In the genomic region with DNA sequence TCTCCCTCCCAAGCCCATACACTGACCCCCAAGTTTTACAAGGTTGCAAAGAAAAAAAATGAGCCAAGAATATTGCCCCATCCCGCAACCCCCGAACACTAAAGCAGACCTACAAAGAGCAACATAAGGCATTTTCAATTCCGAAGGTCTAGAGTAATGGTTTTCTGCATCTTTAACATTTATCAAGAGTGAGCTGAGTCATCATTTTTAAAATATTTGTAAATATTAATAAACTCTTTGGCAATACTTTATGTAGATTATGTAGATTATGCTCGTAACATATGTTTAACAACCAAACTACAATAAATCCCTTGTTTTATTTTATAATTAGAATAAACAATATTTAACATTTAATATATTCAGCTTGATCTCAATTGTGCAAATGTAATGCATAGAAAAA, we compare ENCODE assay signal across 12 cellular contexts. TPM values are rescaled to one million over a fixed set of nuclear protein-coding genes. Genes with fewer than 3 reads are reported as not detected.
DNase-seq lines count a peak whose midpoint lies in the region; ATAC-seq, FAIRE-seq and TF ChIP-seq lines count a peak whose summit lies in the region.
"Had no signal": no experiment of that assay in that cellular context is flagged by ENCODE, and none has a peak within 500 bp of the region (broad histone marks: within the 10 kb centered on the region; RNA-seq: fewer than 3 reads in every experiment).

No MANE protein-coding gene starts in this region.

- no peak overlapping the region for H2AFZ ChIP-seq in HepG2 (ENCODE audit: low read length)

- in situ Hi-C loops in HepG2 (cut with HindIII; ENCODE audit: extremely low pct_ligation_motif_present, low pct_unique_long_range_greater_than_20kb): no loop called here
- in situ Hi-C loops in transverse colon (cut with MboI; ENCODE audit: low pct_ligation_motif_present in 1 of 4, low pct_unique_long_range_greater_than_20kb in 1 of 4, low sequenced_read_pairs in 3 of 4): no loop called here

- H3K9me3 Mint-ChIP-seq in WTC11 (peaks cover 2% of the 10 kb centered on the region), glutamatergic neuron (ENCODE audit: unreplicated experiment) (peaks cover 2% of the 10 kb centered on the region)

- peaks cover 16% of the 10 kb centered on the region for H3K4me1 Mint-ChIP-seq in WTC11
- no peaks in the 10 kb centered on the region for H3K4me1 Mint-ChIP-seq in glutamatergic neuron (ENCODE audit: low read depth, unreplicated experiment)

- BruUV-seq in HepG2 (replicated peaks; lab: Mats Ljungman, UMichigan): no TSS peak

- H3K79me2 ChIP-seq in HepG2 (ENCODE audit: insufficient read depth, low read length): no peaks in the 10 kb centered on the region

- H3K4me3 Mint-ChIP-seq in WTC11: peak overlapping the region; percentile 78
- peak overlapping the region; percentile 78 for H3K4me3 Mint-ChIP-seq in glutamatergic neuron (ENCODE audit: unreplicated experiment)

- no peaks in the 10 kb centered on the region for H3K27me3 ChIP-seq in HepG2 (ENCODE audit: control insufficient read depth in 1 of 2, insufficient read depth in 2 of 2, low read length in 2 of 2)
- H3K27me3 ChIP-seq in right lobe of liver: no peaks in the 10 kb centered on the region
- H3K27me3 ChIP-seq in transverse colon: no peaks in the 10 kb centered on the region

- H3K4me3 ChIP-seq in HepG2 (replicated peaks in 1 of 3; ENCODE audit: insufficient read depth in 1 of 3, low read depth in 2 of 3, low read length in 3 of 3) (peak overlapping the region; percentile 70 to 82 (median 73); a peak in 3 of 6 replicates), right lobe of liver (no peak overlapping the region), transverse colon (no peak overlapping the region)

- H3K36me3 Mint-ChIP-seq in WTC11: no peaks in the 10 kb centered on the region; the same call in 1 of the 2 replicates
- H3K36me3 Mint-ChIP-seq in glutamatergic neuron (ENCODE audit: unreplicated experiment): no peaks in the 10 kb centered on the region

- H3K27ac ChIP-seq in HepG2 (ENCODE audit: extremely low read length, insufficient read depth, low read length) (no peak overlapping the region), right lobe of liver (no peak overlapping the region), transverse colon (peak overlapping the region in 3 of 4 donors; percentile 92 to 96 (median 93))

- TF ChIP-seq RAD21 in HepG2 (CRISPR knock-in tag; IDR thresholded peaks at IDR 0.05): no peak

- ATAC-seq in HepG2 (no peak), right lobe of liver (no peak), WTC11 (no peak), esophagus mucosa (no peak), GM18867 (IDR thresholded peaks at IDR 0.05; ENCODE audit: unreplicated experiment) (no peak)

- CTCF ChIA-PET in HepG2 (lab: Yijun Ruan, JAX; ENCODE audit: low intra/inter-chr PET ratio, low total read pairs): no interaction called here
- CTCF ChIA-PET in WTC11 (lab: Charles Lee): interaction anchor here (0.8 kb wide), 1 partner anchor 63 kb away, joined by 3 read pairs; no protein-coding TSS in a partner anchor

- TF ChIP-seq CTCF in HepG2 (CRISPR knock-in tag; IDR thresholded peaks at IDR 0.05): no peak
- TF ChIP-seq CTCF in right lobe of liver (IDR thresholded peaks at IDR 0.05): no peak
- TF ChIP-seq CTCF in WTC11 (IDR thresholded peaks at IDR 0.05): no peak
- TF ChIP-seq CTCF in glutamatergic neuron (IDR thresholded peaks at IDR 0.05; ENCODE audit: partially characterized antibody, unreplicated experiment): no peak
- TF ChIP-seq CTCF in transverse colon (IDR thresholded peaks at IDR 0.05): no peak

- no peaks in the 10 kb centered on the region; a peak in 1 of 5 replicates for H3K36me3 ChIP-seq in HepG2 (replicated peaks in 1 of 2; ENCODE audit: control insufficient read depth in 1 of 2, insufficient read depth in 2 of 2, low read length in 2 of 2)
- H3K36me3 ChIP-seq in right lobe of liver: no peaks in the 10 kb centered on the region
- no peaks in the 10 kb centered on the region for H3K36me3 ChIP-seq in transverse colon

- peaks cover 11% of the 10 kb centered on the region; the same call in 1 of the 2 replicates for H3K4me1 ChIP-seq in HepG2 (ENCODE audit: insufficient read depth, low read length)
- H3K4me1 ChIP-seq in right lobe of liver: no peaks in the 10 kb centered on the region
- peaks cover 3 to 16% (median 13%) of the 10 kb centered on the region in 4 donors for H3K4me1 ChIP-seq in transverse colon

- peak overlapping the region; percentile 89 for H3K4me2 ChIP-seq in HepG2 (ENCODE audit: low read depth, low read length)

- H3K9me3 ChIP-seq in HepG2 (ENCODE audit: low read length) (no peaks in the 10 kb centered on the region), right lobe of liver (no peaks in the 10 kb centered on the region), transverse colon (no peaks in the 10 kb centered on the region)

- no peaks in the 10 kb centered on the region for H4K20me1 ChIP-seq in HepG2 (ENCODE audit: insufficient read depth, low read length)

- no peak overlapping the region for H3K27ac Mint-ChIP-seq in WTC11
- H3K27ac Mint-ChIP-seq in glutamatergic neuron (ENCODE audit: unreplicated experiment): no peak overlapping the region

- intact Hi-C loops in HepG2 (cut with micrococcal nuclease; ENCODE audit: unreplicated experiment): no loop called here
- intact Hi-C loops in right lobe of liver (cut with DNase I): no loop called here
- intact Hi-C loops in transverse colon (cut with DNase I; ENCODE audit: low total_unique reads): no loop called here

- POLR2A ChIA-PET in HepG2 (lab: Yijun Ruan, JAX) (no interaction called here), WTC11 (lab: Charles Lee) (interaction anchor here (1.3 kb wide), 1 partner anchor 32 kb away, joined by 3 read pairs; no protein-coding TSS in a partner anchor)

- WGBS in HepG2 (ENCODE audit: low lambda C conversion rate): 97% methylated on average over 4 of the region's 4 CpGs
- WGBS in right lobe of liver (ENCODE audit: insufficient coverage, low coverage, low lambda C conversion rate, missing lambda C conversion rate): 97% methylated on average over 4 of the region's 4 CpGs
- 93 to 98% methylated on average over 4 of the region's 4 CpGs for WGBS in transverse colon (ENCODE audit: low coverage in 1 of 2), 2 donors

- DNase-seq in HepG2 (ENCODE audit: low spot score) (no peak), right lobe of liver (no peak), WTC11 (ENCODE audit: low spot score) (no peak), glutamatergic neuron (no peak), transverse colon (no peak), NCI-H69 (lab: John Stamatoyannopoulos, UW) (no peak)
- DNase-seq: DMS 273 treated with DMSO at 0.1 percent for 48 hours; NCI-H2107; stimulated activated CD4-positive, alpha-beta T cell treated with anti-CD3 and anti-CD28 coated beads, Interleukin-2, amount 100 ng/mL, for 48 hours had no signal

- no peaks in the 10 kb centered on the region for H3K27me3 Mint-ChIP-seq in WTC11 (ENCODE audit: low read depth)
- H3K27me3 Mint-ChIP-seq in glutamatergic neuron (ENCODE audit: unreplicated experiment): peaks cover 1% of the 10 kb centered on the region

- no peak overlapping the region for H3K9ac ChIP-seq in HepG2 (ENCODE audit: insufficient read depth, low read depth, low read length)

- TF ChIP-seq POLR2A in HepG2 (IDR thresholded peaks at IDR 0.05; ENCODE audit: insufficient read depth in 1 of 2, low read depth in 2 of 2, low read length in 2 of 2) (no peak), right lobe of liver (IDR thresholded peaks at IDR 0.05) (no peak), transverse colon (IDR thresholded peaks at IDR 0.05) (no peak)

- FAIRE-seq in HepG2 (lab: Jason Lieb, UNC): no peak
- FAIRE-seq: GM18507 had no signal

- TF ChIP-seq EP300 in HepG2 (IDR thresholded peaks at IDR 0.05; ENCODE audit: low read depth in 2 of 2, low read length in 2 of 2): no peak
- no peak for TF ChIP-seq EP300 in HepG2 (CRISPR knock-in tag; IDR thresholded peaks at IDR 0.05; ENCODE audit: borderline replicate concordance)
- TF ChIP-seq EP300 in transverse colon (IDR thresholded peaks at IDR 0.05; ENCODE audit: low read depth): no peak

RNA-seq across cellular contexts. Expression of gene ZNF624, which starts 1.4 kb away (rescaled TPM):
- total RNA-seq in HepG2 (2016; rRNA removed; fragmentation: Illumina TruSeq; extraction: Trizol) (3.5 and 4.3 TPM in 2 replicates), right lobe of liver (1 to 10 TPM in 3 of 6 experiments, under 1 TPM in 3; 0.55 to 1.2 (median 0.89) TPM), WTC11 (2021) (2.2 to 4.5 TPM (median 3.0 TPM) in 3 replicates), glutamatergic neuron (ENCODE audit: unreplicated experiment) (11.2 TPM), transverse colon (10 to 100 TPM in 1 of 4 donors, 1 to 10 TPM in 3; 1.5 to 11.1 (median 4.5) TPM), esophagus mucosa (2.7 TPM)
- total RNA-seq in HepG2 (2016; cell fraction: cytosol; rRNA removed; fragmentation: Illumina TruSeq; extraction: Trizol; ENCODE audit: low read depth): 0.44 and 0.61 TPM in 2 replicates
- 3.4 and 4.0 TPM in 2 replicates for total RNA-seq in HepG2 (2016; cell fraction: insoluble cytoplasmic fraction; rRNA removed; fragmentation: Illumina TruSeq; extraction: Trizol)
- total RNA-seq in HepG2 (2016; cell fraction: membrane; rRNA removed; fragmentation: Illumina TruSeq; extraction: Trizol): 0.90 and 1.1 TPM in 2 replicates
- total RNA-seq in HepG2 (2016; cell fraction: nucleus; rRNA removed; fragmentation: Illumina TruSeq; extraction: Trizol): 4.5 and 4.6 TPM in 2 replicates
- 0.67 and 0.75 TPM in 2 replicates for polyA plus RNA-seq in HepG2 (2011; rRNA removed)
- 0.19 and 0.35 TPM in 2 replicates for polyA plus RNA-seq in HepG2 (2011; cell fraction: cytosol; rRNA removed)
- polyA plus RNA-seq in HepG2 (2011; cell fraction: nucleus; rRNA removed): 0.93 and 1.0 TPM in 2 replicates
- polyA plus RNA-seq in HepG2 (2012): 1.2 and 1.4 TPM in 2 replicates
- 0.16 TPM in 1 of 2 replicates, not detected in the other for polyA plus RNA-seq in HepG2 (2016; cell fraction: cytosol; fragmentation: Illumina TruSeq; extraction: Trizol; ENCODE audit: low read depth)
- 1.9 and 2.4 TPM in 2 replicates for polyA plus RNA-seq in HepG2 (2016; cell fraction: insoluble cytoplasmic fraction; fragmentation: Illumina TruSeq; extraction: Trizol; ENCODE audit: low read depth)
- polyA plus RNA-seq in HepG2 (2016; cell fraction: membrane; fragmentation: Illumina TruSeq; extraction: Trizol; ENCODE audit: low read depth): 0.13 and 0.15 TPM in 2 replicates
- 1.7 and 1.9 TPM in 2 replicates for polyA plus RNA-seq in HepG2 (2016; cell fraction: nucleus; fragmentation: Illumina TruSeq; extraction: Trizol; ENCODE audit: insufficient read depth, low read depth)
- polyA minus RNA-seq in HepG2 (2011; rRNA and poly(A)+ RNA removed; ENCODE audit: low replicate concordance): 1.6 and 1.8 TPM in 2 replicates
- polyA minus RNA-seq in HepG2 (2011; cell fraction: cytosol; rRNA and poly(A)+ RNA removed): 2.1 and 3.1 TPM in 2 replicates
- polyA minus RNA-seq in HepG2 (2011; cell fraction: nucleus; rRNA and poly(A)+ RNA removed): 7.1 and 9.6 TPM in 2 replicates

RNA-seq across cellular contexts. Expression of gene CCDC144A, which starts 37.8 kb away (rescaled TPM):
- 0.09 TPM in 1 of 2 replicates, not detected in the other for total RNA-seq in HepG2 (2016; rRNA removed; fragmentation: Illumina TruSeq; extraction: Trizol)
- total RNA-seq in HepG2 (2016; cell fraction: cytosol; rRNA removed; fragmentation: Illumina TruSeq; extraction: Trizol; ENCODE audit: low read depth): not detected in 2 replicates
- total RNA-seq in HepG2 (2016; cell fraction: insoluble cytoplasmic fraction; rRNA removed; fragmentation: Illumina TruSeq; extraction: Trizol): 0.02 TPM in 1 of 2 replicates, not detected in the other
- total RNA-seq in HepG2 (2016; cell fraction: membrane; rRNA removed; fragmentation: Illumina TruSeq; extraction: Trizol): not detected in 2 replicates
- total RNA-seq in HepG2 (2016; cell fraction: nucleus; rRNA removed; fragmentation: Illumina TruSeq; extraction: Trizol): 0.09 and 0.31 TPM in 2 replicates
- not detected in 2 replicates for polyA plus RNA-seq in HepG2 (2011; rRNA removed)
- not detected in 2 replicates for polyA plus RNA-seq in HepG2 (2011; cell fraction: cytosol; rRNA removed)
- polyA plus RNA-seq in HepG2 (2011; cell fraction: nucleus; rRNA removed): 0.02 and 0.07 TPM in 2 replicates
- not detected in 2 replicates for polyA plus RNA-seq in HepG2 (2012)
- not detected in 2 replicates for polyA plus RNA-seq in HepG2 (2016; cell fraction: cytosol; fragmentation: Illumina TruSeq; extraction: Trizol; ENCODE audit: low read depth)
- not detected in 2 replicates for polyA plus RNA-seq in HepG2 (2016; cell fraction: insoluble cytoplasmic fraction; fragmentation: Illumina TruSeq; extraction: Trizol; ENCODE audit: low read depth)
- polyA plus RNA-seq in HepG2 (2016; cell fraction: membrane; fragmentation: Illumina TruSeq; extraction: Trizol; ENCODE audit: low read depth): not detected in 2 replicates
- not detected in 2 replicates for polyA plus RNA-seq in HepG2 (2016; cell fraction: nucleus; fragmentation: Illumina TruSeq; extraction: Trizol; ENCODE audit: insufficient read depth, low read depth)
- polyA minus RNA-seq in HepG2 (2011; rRNA and poly(A)+ RNA removed; ENCODE audit: low replicate concordance): 0.06 and 1.8 TPM in 2 replicates
- not detected in 2 replicates for polyA minus RNA-seq in HepG2 (2011; cell fraction: cytosol; rRNA and poly(A)+ RNA removed)
- 0.13 and 0.37 TPM in 2 replicates for polyA minus RNA-seq in HepG2 (2011; cell fraction: nucleus; rRNA and poly(A)+ RNA removed)
- 1 to 10 TPM in 1 of 6 experiments, under 1 TPM in 5; 0.02 to 1.4 (median 0.28) TPM for total RNA-seq in right lobe of liver
- total RNA-seq in WTC11 (2021): 1.6 to 2.6 TPM (median 2.6 TPM) in 3 replicates
- total RNA-seq in glutamatergic neuron (ENCODE audit: unreplicated experiment): 1.2 TPM
- 10 to 100 TPM in 2 of 4 donors, 1 to 10 TPM in 2; 4.1 to 19.7 (median 9.4) TPM for total RNA-seq in transverse colon
- 1.4 TPM for total RNA-seq in esophagus mucosa

Comparison
In these comparisons a context has a peak if more than half of its experiments do, and no peak if none do; other contexts are left out.
1. H3K4me3 ChIP-seq: peak in HepG2 (3 of 3); none in right lobe of liver (0 of 3) and transverse colon (0 of 4).
2. H3K27ac ChIP-seq: peak in transverse colon (3 of 4); none in HepG2 (single experiment) and right lobe of liver (0 of 3).